24 cellular contexts compared by ENCODE assay signal in the genomic region with DNA sequence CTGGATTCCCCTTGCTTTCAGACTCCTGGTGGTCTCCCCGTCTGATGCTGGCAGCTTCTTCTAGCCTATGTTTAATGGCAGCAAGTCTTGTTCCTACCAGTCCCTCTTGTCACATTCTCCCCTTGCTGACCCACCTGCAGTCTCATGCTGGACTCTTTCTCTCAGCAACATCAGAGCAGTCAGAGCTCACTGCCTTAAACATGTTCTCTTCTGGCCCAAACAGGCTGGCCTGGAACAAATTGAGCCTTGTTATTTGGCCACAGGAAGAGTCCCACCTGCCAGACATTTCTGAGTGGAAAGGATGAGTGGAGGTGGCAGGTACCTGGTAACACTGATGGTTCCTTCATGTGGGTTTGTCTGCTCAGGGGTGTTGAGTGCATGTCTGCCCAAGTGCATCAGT.
"Had no signal": no experiment of that assay in that cellular context is flagged by ENCODE, and none has a peak within 500 bp of the region (broad histone marks: within the 10 kb centered on the region; RNA-seq: fewer than 3 reads in every experiment).

No MANE protein-coding gene starts in this region.

- H3K36me3 ChIP-seq: adrenal gland, breast epithelium had no signal

- H3K27me3 ChIP-seq: adrenal gland, breast epithelium had no signal

- ATAC-seq: activated CD4-positive, CD25-positive, alpha-beta regulatory T cell treated with anti-CD3 and anti-CD28 coated beads, Interleukin-2, amount 50 U/mL, for 24 hours; activated CD8-positive, alpha-beta T cell treated with anti-CD3 and anti-CD28 coated beads for 36 hours; activated T-helper 17 cell treated with anti-CD3 and anti-CD28 coated beads, Interleukin-2, amount 50 U/mL, for 72 hours; K562; PC-3 had no signal

- H3K9me3 ChIP-seq: adrenal gland, breast epithelium had no signal

- H3K27ac Mint-ChIP-seq: activated CD8-positive, alpha-beta T cell treated with anti-CD3 and anti-CD28 coated beads for 36 hours; activated naive CD8-positive, alpha-beta T cell treated with anti-CD3 and anti-CD28 coated beads, Interleukin-2, amount 10 ng/mL, durations not matched to agents 7 days and 5 days; activated T-helper 17 cell treated with anti-CD3 and anti-CD28 coated beads, Interleukin-2, amount 50 U/mL, for 72 hours; T-helper 1 cell treated with Interleukin-12 subunit alpha and Interleukin-12 subunit beta and Interleukin-4 antibody, amounts not matched to agents 30 μg/mL and 1 μg/mL, for 36 hours had no signal

- H3K4me3 Mint-ChIP-seq: activated CD8-positive, alpha-beta T cell treated with anti-CD3 and anti-CD28 coated beads for 36 hours; activated naive CD8-positive, alpha-beta T cell treated with anti-CD3 and anti-CD28 coated beads, Interleukin-2, amount 10 ng/mL, durations not matched to agents 7 days and 5 days; activated T-helper 17 cell treated with anti-CD3 and anti-CD28 coated beads, Interleukin-2, amount 50 U/mL, for 72 hours; T-helper 1 cell treated with Interleukin-12 subunit alpha and Interleukin-12 subunit beta and Interleukin-4 antibody, amounts not matched to agents 30 μg/mL and 1 μg/mL, for 36 hours had no signal

- H3K4me1 Mint-ChIP-seq: activated naive CD8-positive, alpha-beta T cell treated with anti-CD3 and anti-CD28 coated beads, Interleukin-2, amount 10 ng/mL, durations not matched to agents 7 days and 5 days; activated T-helper 17 cell treated with anti-CD3 and anti-CD28 coated beads, Interleukin-2, amount 50 U/mL, for 72 hours had no signal

- H3K4me1 ChIP-seq: adrenal gland, breast epithelium had no signal

- H3K4me3 ChIP-seq: adrenal gland, breast epithelium, K562 had no signal

- H3K27ac ChIP-seq: adrenal gland, breast epithelium had no signal

- H3K27me3 Mint-ChIP-seq: activated CD8-positive, alpha-beta T cell treated with anti-CD3 and anti-CD28 coated beads for 36 hours had no signal

- H3K36me3 Mint-ChIP-seq: activated naive CD8-positive, alpha-beta T cell treated with anti-CD3 and anti-CD28 coated beads, Interleukin-2, amount 10 ng/mL, durations not matched to agents 7 days and 5 days had no signal

- DNase-seq: activated CD4-positive, alpha-beta T cell treated with anti-CD3 and anti-CD28 coated beads for 4 hours; activated CD8-positive, alpha-beta T cell treated with anti-CD3 and anti-CD28 coated beads for 36 hours; activated naive CD4-positive, alpha-beta T cell treated with anti-CD3 and anti-CD28 coated beads, Interleukin-2, amount 50 U/mL, for 16 hours; activated naive CD8-positive, alpha-beta T cell treated with anti-CD3 and anti-CD28 coated beads, Interleukin-2, amount 10 ng/mL, durations not matched to agents 7 days and 5 days; activated T-cell treated with anti-CD3 and anti-CD28 coated beads for 4 hours; activated T-cell treated with anti-CD3 and anti-CD28 coated beads, Interleukin-2, amount 50 U/mL, for 48 hours; adrenal gland; aorta; central memory CD4-positive, alpha-beta T cell; Karpas-422; MM.1S; NCI-H1105; NCI-H1436; NCI-H1694 treated with DMSO at 0.1 percent for 48 hours; NCI-H2029 treated with DMSO at 0.1 percent for 48 hours; NCI-H345; NCI-H510A; PC-3; SHP77 treated with DMSO at 0.1 percent for 48 hours had no signal

- H3K9me3 Mint-ChIP-seq: activated T-helper 17 cell treated with anti-CD3 and anti-CD28 coated beads, Interleukin-2, amount 50 U/mL, for 72 hours; T-helper 1 cell treated with Interleukin-12 subunit alpha and Interleukin-12 subunit beta and Interleukin-4 antibody, amounts not matched to agents 30 μg/mL and 1 μg/mL, for 36 hours had no signal
